In genomic region chr14:52790756-52791203, GRCh38 we compare ENCODE assay signal across 8 cellular contexts. TPM values are rescaled to one million over a fixed set of nuclear protein-coding genes. Genes with fewer than 3 reads are reported as not detected.
DNase-seq lines count a peak whose midpoint lies in the region; ATAC-seq and TF ChIP-seq lines count a peak whose summit lies in the region.

No MANE protein-coding gene starts in this region.

- TF ChIP-seq POLR2A in thyroid gland (IDR thresholded peaks at IDR 0.05) = no peak

- peak overlapping the region; percentile 67 to 90 (median 87); a peak in 21 of 22 replicates for H3K27ac ChIP-seq in BLaER1 treated with 17β-estradiol and CSF1 and Interleukin-3, amounts not matched to agents 10 nM and 100 nM
- peak overlapping the region; percentile 92 for H3K27ac ChIP-seq in HEK293 (ENCODE audit: extremely low read depth, low read depth, low read length)
- H3K27ac ChIP-seq in thyroid gland = peak overlapping the region in 1 of 3 donors; percentile 48

- ATAC-seq in GM19452 (IDR thresholded peaks at IDR 0.05; ENCODE audit: unreplicated experiment) (no peak), sciatic nerve (no peak), GM18520 (IDR thresholded peaks at IDR 0.05; ENCODE audit: unreplicated experiment) (no peak)

- H3K4me3 ChIP-seq in BLaER1 treated with 17β-estradiol and CSF1 and Interleukin-3, amounts not matched to agents 10 nM and 100 nM = peak overlapping the region; percentile 70 to 90 (median 80)
- H3K4me3 ChIP-seq in HEK293 (ENCODE audit: low read depth, low read length) = peak overlapping the region; percentile 88
- peak overlapping the region; percentile 54 for H3K4me3 ChIP-seq in kidney epithelial cell (ENCODE audit: low read depth, low read length)
- peak overlapping the region; percentile 50 to 56 (median 53) for H3K4me3 ChIP-seq in thyroid gland (replicated peaks in 1 of 3)

- TF ChIP-seq CTCF in HEK293 (tag by site-specific recombination; IDR thresholded peaks at IDR 0.05) = no peak
- TF ChIP-seq CTCF in kidney epithelial cell (IDR thresholded peaks at IDR 0.05; ENCODE audit: insufficient read depth, low read length, poor library complexity, severe bottlenecking) = no peak
- no peak for TF ChIP-seq CTCF in thyroid gland (IDR thresholded peaks at IDR 0.05)

- H3K4me2 ChIP-seq in BLaER1 treated with 17β-estradiol and CSF1 and Interleukin-3, amounts not matched to agents 10 nM and 100 nM = peak overlapping the region; percentile 78 to 98 (median 90)

- 2 to 3% methylated on average over 24 to 25 of the region's 25 CpGs for WGBS in thyroid gland, 2 donors

- H3K9me3 ChIP-seq in BLaER1 treated with 17β-estradiol and CSF1 and Interleukin-3, amounts not matched to agents 10 nM and 100 nM (replicated peaks in 1 of 11) = peaks cover 0 to 8% (median 3%) of the 10 kb centered on the region in 11 experiments; a peak in 8 of 22 replicates
- no peaks in the 10 kb centered on the region for H3K9me3 ChIP-seq in HEK293 (ENCODE audit: control insufficient read depth, insufficient read depth, low read depth, low read length)
- no peaks in the 10 kb centered on the region for H3K9me3 ChIP-seq in thyroid gland

- peaks cover 25 to 45% (median 28%) of the 10 kb centered on the region in 10 experiments for H3K4me1 ChIP-seq in BLaER1 treated with 17β-estradiol and CSF1 and Interleukin-3, amounts not matched to agents 10 nM and 100 nM
- H3K4me1 ChIP-seq in HEK293 (ENCODE audit: control insufficient read depth, insufficient read depth, low read length) = 0 out of 2 replicates have a peak, but pooled peaks cover 3% of the 10 kb centered on the region
- peaks cover 0 to 8% of the 10 kb centered on the region in 2 donors for H3K4me1 ChIP-seq in thyroid gland

- peaks cover 36% of the 10 kb centered on the region for H3K4me1 Mint-ChIP-seq in activated naive CD8-positive, alpha-beta T cell treated with anti-CD3 and anti-CD28 coated beads for 36 hours

- H3K4me3 Mint-ChIP-seq in activated naive CD8-positive, alpha-beta T cell treated with anti-CD3 and anti-CD28 coated beads for 36 hours = peak overlapping the region; percentile 89

- peaks cover 10% of the 10 kb centered on the region for H3K36me3 Mint-ChIP-seq in activated naive CD8-positive, alpha-beta T cell treated with anti-CD3 and anti-CD28 coated beads for 36 hours

- peaks cover 0 to 46% (median 6%) of the 10 kb centered on the region in 11 experiments; a peak in 8 of 22 replicates for H4K20me1 ChIP-seq in BLaER1 treated with 17β-estradiol and CSF1 and Interleukin-3, amounts not matched to agents 10 nM and 100 nM

- no peak for DNase-seq in activated naive CD8-positive, alpha-beta T cell treated with anti-CD3 and anti-CD28 coated beads for 36 hours
- DNase-seq in kidney epithelial cell (ENCODE audit: low read depth) (no peak), thyroid gland (no peak), sciatic nerve (ENCODE audit: low spot score) (no peak)

- peak overlapping the region; percentile 81 to 91 (median 85) for H3K9ac ChIP-seq in BLaER1 treated with 17β-estradiol and CSF1 and Interleukin-3, amounts not matched to agents 10 nM and 100 nM

- no peaks in the 10 kb centered on the region for H3K27me3 ChIP-seq in BLaER1 treated with 17β-estradiol and CSF1 and Interleukin-3, amounts not matched to agents 10 nM and 100 nM
- H3K27me3 ChIP-seq in kidney epithelial cell (ENCODE audit: control insufficient read depth, insufficient read depth, low read length) (no peaks in the 10 kb centered on the region), thyroid gland (no peaks in the 10 kb centered on the region)

- peaks cover 0 to 26% (median 6%) of the 10 kb centered on the region in 11 experiments; a peak in 6 of 22 replicates for H3K36me3 ChIP-seq in BLaER1 treated with 17β-estradiol and CSF1 and Interleukin-3, amounts not matched to agents 10 nM and 100 nM
- H3K36me3 ChIP-seq in HEK293 (ENCODE audit: control insufficient read depth in 2 of 2, insufficient read depth in 1 of 2, low read length in 2 of 2) (peaks cover 0 to 3% of the 10 kb centered on the region in 2 experiments; a peak in 1 of 3 replicates), kidney epithelial cell (ENCODE audit: control insufficient read depth, insufficient read depth, low read length) (no peaks in the 10 kb centered on the region), thyroid gland (no peaks in the 10 kb centered on the region)

- CTCF ChIA-PET in HEK293 (lab: Yijun Ruan, JAX) = interaction anchor here (1.1 kb wide), 1 partner anchor 134 kb away, joined by 3 read pairs; no protein-coding TSS in a partner anchor

- POLR2A ChIA-PET in HEK293 (lab: Yijun Ruan, JAX) = interaction anchor here (0.5 to 1.8 kb wide), 4 partner anchors 12 to 238 kb away, joined by 3 to 10 read pairs (median 6); partner anchors contain the start of genes GPR137C and TXNDC16

- intact Hi-C loops in thyroid gland (cut with DNase I) (no loop called here), sciatic nerve (cut with DNase I) (no loop called here)

- H3K27me3 Mint-ChIP-seq in activated naive CD8-positive, alpha-beta T cell treated with anti-CD3 and anti-CD28 coated beads for 36 hours = no peaks in the 10 kb centered on the region

- H3K27ac Mint-ChIP-seq in activated naive CD8-positive, alpha-beta T cell treated with anti-CD3 and anti-CD28 coated beads for 36 hours = peak overlapping the region; percentile 80

- no peaks in the 10 kb centered on the region for H3K9me3 Mint-ChIP-seq in activated naive CD8-positive, alpha-beta T cell treated with anti-CD3 and anti-CD28 coated beads for 36 hours

TF ChIP-seq in HEK293, 187 proteins besides CTCF, POLR2A, EP300 and RAD21:
- TF ChIP-seq ZNF335 (tag by site-specific recombination; conservative IDR thresholded peaks at IDR 0.05) (peak; percentile 54; the same call in 1 of the 2 replicates), ZNF585B (tag by site-specific recombination; IDR thresholded peaks at IDR 0.05) (no peak)

RNA-seq across cellular contexts. Expression of gene GNPNAT1, which starts 0.6 kb away (rescaled TPM):
- 10 to 100 TPM; 42.2 to 42.4 TPM for total RNA-seq in activated naive CD8-positive, alpha-beta T cell treated with anti-CD3 and anti-CD28 coated beads for 36 hours
- total RNA-seq in kidney epithelial cell = 38.0 and 41.3 TPM in 2 replicates
- total RNA-seq in thyroid gland = 10 to 100 TPM; 10.3 to 11.7 (median 10.6) TPM
- 14.9 TPM for total RNA-seq in sciatic nerve
